ENCODE assay signal across 2 cellular contexts in the genomic region with DNA sequence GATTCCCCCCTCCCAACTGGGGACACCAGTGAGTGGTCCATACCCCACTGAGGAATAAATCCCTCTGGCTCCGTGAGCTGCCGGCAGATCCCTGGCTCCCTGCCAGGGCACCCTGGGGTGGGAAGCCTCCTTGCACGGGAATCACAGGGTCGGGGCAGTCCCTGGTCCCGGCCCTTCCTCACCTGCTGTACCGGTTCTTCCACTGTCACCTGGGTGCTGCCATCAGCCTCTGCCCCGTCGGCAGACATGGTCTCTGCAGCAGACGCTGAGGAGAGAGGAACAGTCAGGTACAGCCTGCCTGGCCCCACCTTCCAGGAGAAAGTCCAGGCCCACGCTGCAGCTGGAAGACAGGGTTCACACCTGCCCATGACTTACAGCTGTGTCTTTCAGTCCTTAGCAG.
TF ChIP-seq lines count a peak whose summit lies in the region.

No MANE protein-coding gene starts in this region.

TF ChIP-seq in HCT116, 20 proteins besides CTCF, POLR2A, EP300 and RAD21:
- no peak for TF ChIP-seq EGR1 (IDR thresholded peaks at IDR 0.05; ENCODE audit: low read depth)
- TF ChIP-seq, protein P1, sequence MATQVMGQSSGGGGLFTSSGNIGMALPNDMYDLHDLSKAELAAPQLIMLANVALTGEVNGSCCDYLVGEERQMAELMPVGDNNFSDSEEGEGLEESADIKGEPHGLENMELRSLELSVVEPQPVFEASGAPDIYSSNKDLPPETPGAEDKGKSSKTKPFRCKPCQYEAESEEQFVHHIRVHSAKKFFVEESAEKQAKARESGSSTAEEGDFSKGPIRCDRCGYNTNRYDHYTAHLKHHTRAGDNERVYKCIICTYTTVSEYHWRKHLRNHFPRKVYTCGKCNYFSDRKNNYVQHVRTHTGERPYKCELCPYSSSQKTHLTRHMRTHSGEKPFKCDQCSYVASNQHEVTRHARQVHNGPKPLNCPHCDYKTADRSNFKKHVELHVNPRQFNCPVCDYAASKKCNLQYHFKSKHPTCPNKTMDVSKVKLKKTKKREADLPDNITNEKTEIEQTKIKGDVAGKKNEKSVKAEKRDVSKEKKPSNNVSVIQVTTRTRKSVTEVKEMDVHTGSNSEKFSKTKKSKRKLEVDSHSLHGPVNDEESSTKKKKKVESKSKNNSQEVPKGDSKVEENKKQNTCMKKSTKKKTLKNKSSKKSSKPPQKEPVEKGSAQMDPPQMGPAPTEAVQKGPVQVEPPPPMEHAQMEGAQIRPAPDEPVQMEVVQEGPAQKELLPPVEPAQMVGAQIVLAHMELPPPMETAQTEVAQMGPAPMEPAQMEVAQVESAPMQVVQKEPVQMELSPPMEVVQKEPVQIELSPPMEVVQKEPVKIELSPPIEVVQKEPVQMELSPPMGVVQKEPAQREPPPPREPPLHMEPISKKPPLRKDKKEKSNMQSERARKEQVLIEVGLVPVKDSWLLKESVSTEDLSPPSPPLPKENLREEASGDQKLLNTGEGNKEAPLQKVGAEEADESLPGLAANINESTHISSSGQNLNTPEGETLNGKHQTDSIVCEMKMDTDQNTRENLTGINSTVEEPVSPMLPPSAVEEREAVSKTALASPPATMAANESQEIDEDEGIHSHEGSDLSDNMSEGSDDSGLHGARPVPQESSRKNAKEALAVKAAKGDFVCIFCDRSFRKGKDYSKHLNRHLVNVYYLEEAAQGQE (IDR thresholded peaks at IDR 0.05; ENCODE audit: low read depth): no peak
- TF ChIP-seq ELF1 (IDR thresholded peaks at IDR 0.05; ENCODE audit: borderline replicate concordance, low read depth): no peak
- TF ChIP-seq FOSL1 (IDR thresholded peaks at IDR 0.05; ENCODE audit: low read depth): no peak
- TF ChIP-seq POLR2AphosphoS5 (IDR thresholded peaks at IDR 0.05; ENCODE audit: low read depth, low read length): peak; percentile 12; the same call in 1 of the 2 replicates
- TF ChIP-seq ZFX (IDR thresholded peaks at IDR 0.05): no peak
- no peak for TF ChIP-seq YY1 (IDR thresholded peaks at IDR 0.05; ENCODE audit: extremely low read depth, insufficient replicate concordance, low read depth, low read length)
- TF ChIP-seq CEBPB (IDR thresholded peaks at IDR 0.05; ENCODE audit: low read depth): no peak
TF ChIP-seq in HCT116: peak in this region for 1.

TF ChIP-seq in HepG2, 621 proteins besides CTCF, POLR2A, EP300 and RAD21:
- TF ChIP-seq SIN3A (IDR thresholded peaks at IDR 0.05; ENCODE audit: borderline replicate concordance, low read depth, low read length) (no peak), GTF3A (CRISPR knock-in tag; conservative IDR thresholded peaks at IDR 0.05) (no peak), HNF4G (IDR thresholded peaks at IDR 0.05; ENCODE audit: borderline replicate concordance, low read depth, low read length) (peak; percentile 34; the same call in 1 of the 2 replicates), HNF4G (CRISPR knock-in tag; IDR thresholded peaks at IDR 0.05; ENCODE audit: borderline replicate concordance, low read depth) (no peak), ZNF703 (CRISPR knock-in tag; IDR thresholded peaks at IDR 0.05; ENCODE audit: borderline replicate concordance) (no peak), AGO2 (optimal IDR thresholded peaks at IDR 0.05; ENCODE audit: low read depth, low read length) (peak; percentile 33)
